1 cellular context compared by ENCODE assay signal in genomic region chr20:54207743-54208491, GRCh38.
TF ChIP-seq lines count a peak whose summit lies in the region.

Gene PFDN4 (plus strand): TSS chr20:54208087. CDS start chr20:54208101, 14 bp downstream.

TF ChIP-seq in K562, 482 proteins besides CTCF, POLR2A, EP300 and RAD21 (continued from another document and continues in another):
- TF ChIP-seq TFAP4 (CRISPR knock-in tag; IDR thresholded peaks at IDR 0.05; ENCODE audit: borderline replicate concordance): peak; percentile 98
- no peak for TF ChIP-seq PTRF (tag; IDR thresholded peaks at IDR 0.05)
- peak in 1 of 3 experiments; percentile 80; a peak in 2 of 6 replicates for TF ChIP-seq ZBTB11 (CRISPR knock-in tag; IDR thresholded peaks at IDR 0.05)
- TF ChIP-seq NR2F6 (CRISPR knock-in tag; IDR thresholded peaks at IDR 0.05): no peak
- TF ChIP-seq ELK3 (CRISPR knock-in tag; IDR thresholded peaks at IDR 0.05): no peak
- TF ChIP-seq PML (IDR thresholded peaks at IDR 0.05; ENCODE audit: low read length): no peak
- peak; percentile 35 for TF ChIP-seq HDAC3 (IDR thresholded peaks at IDR 0.05; ENCODE audit: borderline replicate concordance, partially characterized antibody)
- no peak for TF ChIP-seq KDM2B (CRISPR knock-in tag; IDR thresholded peaks at IDR 0.05)
- TF ChIP-seq ZNF830 (CRISPR knock-in tag; IDR thresholded peaks at IDR 0.05): no peak
- TF ChIP-seq ZNF224 (CRISPR knock-in tag; IDR thresholded peaks at IDR 0.05): no peak
- peak; percentile 82 for TF ChIP-seq TBP (optimal IDR thresholded peaks at IDR 0.05; ENCODE audit: low read depth, low read length)
- no peak for TF ChIP-seq NFIX (CRISPR knock-in tag; IDR thresholded peaks at IDR 0.05; ENCODE audit: low read depth)
- no peak for TF ChIP-seq ZNF134 (CRISPR knock-in tag; conservative IDR thresholded peaks at IDR 0.05)
- no peak for TF ChIP-seq SRSF1 (IDR thresholded peaks at IDR 0.05; ENCODE audit: low read depth, low read length)
- no peak for TF ChIP-seq SFPQ (IDR thresholded peaks at IDR 0.05; ENCODE audit: low read depth, low read length)
- no peak for TF ChIP-seq ZNF561 (CRISPR knock-in tag; conservative IDR thresholded peaks at IDR 0.05)
- TF ChIP-seq MCM5 (IDR thresholded peaks at IDR 0.05; ENCODE audit: low read depth): no peak
- TF ChIP-seq REST (CRISPR knock-in tag; IDR thresholded peaks at IDR 0.05; ENCODE audit: low read depth): no peak
- no peak for TF ChIP-seq CREBBP (IDR thresholded peaks at IDR 0.05; ENCODE audit: low read depth, low read length)
- TF ChIP-seq ZNF280A (IDR thresholded peaks at IDR 0.05; ENCODE audit: low read depth, partially characterized antibody): no peak
- no peak for TF ChIP-seq ZNF398 (CRISPR knock-in tag; IDR thresholded peaks at IDR 0.05)
- TF ChIP-seq PCBP2 (IDR thresholded peaks at IDR 0.05; ENCODE audit: low read depth, low read length, poor library complexity, severe bottlenecking): no peak
- 0 out of 4 replicates have a peak, but pooled peaks of 1 of the 2 experiments have one; percentile 28 for TF ChIP-seq TBL1XR1 (IDR thresholded peaks at IDR 0.05; ENCODE audit: low read length in 2 of 2)
- no peak for TF ChIP-seq ZZZ3 (IDR thresholded peaks at IDR 0.05)
- TF ChIP-seq POLR2AphosphoS2 (IDR thresholded peaks at IDR 0.05; ENCODE audit: low read length): no peak
- TF ChIP-seq KAT8 (IDR thresholded peaks at IDR 0.05; ENCODE audit: low read depth): no peak
- TF ChIP-seq RBM14 (IDR thresholded peaks at IDR 0.05; ENCODE audit: borderline replicate concordance, insufficient read depth, low read depth, low read length): no peak
- no peak for TF ChIP-seq ZBTB34 (CRISPR knock-in tag; IDR thresholded peaks at IDR 0.05)
- no peak; the same call in 1 of the 2 replicates for TF ChIP-seq MYBL2 (IDR thresholded peaks at IDR 0.05; ENCODE audit: low read depth)
- TF ChIP-seq MYBL2 (CRISPR knock-in tag; IDR thresholded peaks at IDR 0.05; ENCODE audit: borderline replicate concordance): no peak
- peak; percentile 85 for TF ChIP-seq DACH1 (IDR thresholded peaks at IDR 0.05; ENCODE audit: partially characterized antibody)
- no peak for TF ChIP-seq SP2 (IDR thresholded peaks at IDR 0.05; ENCODE audit: extremely low read depth, low read depth, low read length, poor library complexity, severe bottlenecking)
- no peak for TF ChIP-seq MEF2A (IDR thresholded peaks at IDR 0.05; ENCODE audit: control insufficient read depth, low read depth, low read length)
- peak; percentile 15 for TF ChIP-seq CCNT2 (IDR thresholded peaks at IDR 0.05; ENCODE audit: borderline replicate concordance, extremely low read depth, insufficient read length, low read depth, low read length)
- TF ChIP-seq NCOA1 (IDR thresholded peaks at IDR 0.05; ENCODE audit: low read depth): no peak
- no peak for TF ChIP-seq ZNF79 (CRISPR knock-in tag; IDR thresholded peaks at IDR 0.05; ENCODE audit: low read depth)
- no peak for TF ChIP-seq ZC3H11A (IDR thresholded peaks at IDR 0.05; ENCODE audit: low read depth, low read length)
- TF ChIP-seq CHD4 (IDR thresholded peaks at IDR 0.05; ENCODE audit: insufficient read depth, insufficient replicate concordance, low read depth, low read length, poor library complexity, severe bottlenecking): no peak
- no peak for TF ChIP-seq ZC3H4 (CRISPR knock-in tag; IDR thresholded peaks at IDR 0.05; ENCODE audit: borderline replicate concordance)
- peak; percentile 60 for TF ChIP-seq HCFC1 (IDR thresholded peaks at IDR 0.05; ENCODE audit: low read depth, low read length)
- TF ChIP-seq IRF1 (CRISPR knock-in tag; IDR thresholded peaks at IDR 0.05; ENCODE audit: borderline replicate concordance): no peak
- no peak for TF ChIP-seq NR2C2 (CRISPR knock-in tag; IDR thresholded peaks at IDR 0.05)
- TF ChIP-seq NR2C2 (tag; IDR thresholded peaks at IDR 0.05): peak; percentile 18; the same call in 1 of the 2 replicates
- no peak for TF ChIP-seq NR4A1 (CRISPR knock-in tag; IDR thresholded peaks at IDR 0.05)
- TF ChIP-seq NR4A1 (tag; IDR thresholded peaks at IDR 0.05): 0 out of 2 replicates have a peak, but pooled peaks have one; percentile 19
- TF ChIP-seq ZSCAN29 (IDR thresholded peaks at IDR 0.05): no peak; the same call in 1 of the 2 replicates
